In the genomic region with DNA sequence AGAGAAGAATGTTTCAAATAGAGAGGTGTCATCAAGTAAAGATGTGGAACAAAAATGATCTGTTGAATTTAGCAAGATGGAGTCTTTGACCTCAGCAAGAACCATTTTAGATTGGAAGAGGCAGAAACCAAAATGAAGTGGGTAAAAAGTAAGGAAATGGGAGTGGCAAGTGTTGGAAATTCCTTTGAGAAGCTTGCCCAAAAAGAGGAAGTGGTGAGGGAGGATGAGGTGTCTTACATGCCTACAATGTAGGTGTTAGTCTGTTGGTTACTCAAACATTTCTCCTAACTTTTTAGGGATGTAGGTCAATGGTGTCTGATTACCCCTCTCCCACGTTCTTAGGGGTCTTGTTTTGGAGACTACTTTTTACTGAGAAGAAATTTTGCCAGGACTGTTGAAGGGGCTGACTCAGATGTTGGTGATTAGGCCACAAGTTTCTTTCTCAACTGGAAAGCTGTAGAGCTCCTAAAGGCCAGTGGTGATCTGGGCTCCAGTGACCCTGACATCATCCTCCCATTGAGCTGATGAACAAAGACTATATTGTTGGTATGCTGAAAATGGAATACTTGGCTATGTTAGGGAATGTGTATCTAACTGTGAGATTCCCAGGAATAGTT, we compare ENCODE assay signal across 15 cellular contexts. TPM values are rescaled to one million over a fixed set of nuclear protein-coding genes. Genes with fewer than 3 reads are reported as not detected.
A peak's percentile ranks its signal among the peaks of the same experiment; 100 is the strongest.
DNase-seq lines count a peak whose midpoint lies in the region; ATAC-seq and TF ChIP-seq lines count a peak whose summit lies in the region.
"Had no signal": no experiment of that assay in that cellular context is flagged by ENCODE, and none has a peak within 500 bp of the region (broad histone marks: within the 10 kb centered on the region; RNA-seq: fewer than 3 reads in every experiment).

No MANE protein-coding gene starts in this region.

- no peak for TF ChIP-seq POLR2A in thyroid gland (IDR thresholded peaks at IDR 0.05)

- H3K9ac ChIP-seq in GM23248 = no peak overlapping the region

- H3K27me3 ChIP-seq in GM23248 (replicated peaks; ENCODE audit: insufficient read depth) (no peaks in the 10 kb centered on the region), RWPE2 (ENCODE audit: insufficient read depth, poor library complexity, severe bottlenecking) (no peaks in the 10 kb centered on the region), thyroid gland (no peaks in the 10 kb centered on the region)
- H3K27me3 ChIP-seq: cardiac muscle cell, suprapubic skin had no signal

- no peaks in the 10 kb centered on the region for H3K9me2 ChIP-seq in GM23248 (ENCODE audit: insufficient read depth)

- no peaks in the 10 kb centered on the region for H3K9me3 ChIP-seq in GM23248 (ENCODE audit: low read depth)
- no peaks in the 10 kb centered on the region for H3K9me3 ChIP-seq in RWPE2 (ENCODE audit: severe bottlenecking)
- no peaks in the 10 kb centered on the region for H3K9me3 ChIP-seq in thyroid gland
- H3K9me3 ChIP-seq: suprapubic skin had no signal

- H3K36me3 ChIP-seq in GM23248 (ENCODE audit: low read depth) = no peaks in the 10 kb centered on the region
- no peaks in the 10 kb centered on the region for H3K36me3 ChIP-seq in RWPE2 (ENCODE audit: low read depth)
- no peaks in the 10 kb centered on the region for H3K36me3 ChIP-seq in thyroid gland
- H3K36me3 ChIP-seq: cardiac muscle cell, suprapubic skin had no signal

- ATAC-seq in RWPE2 (ENCODE audit: low read depth) (no peak), Right ventricle myocardium superior (ENCODE audit: poor library complexity) (no peak), GM18502 (IDR thresholded peaks at IDR 0.05; ENCODE audit: poor library complexity, unreplicated experiment) (no peak), HG03571 (IDR thresholded peaks at IDR 0.05; ENCODE audit: unreplicated experiment) (no peak)
- ATAC-seq: activated CD8-positive, alpha-beta T cell treated with anti-CD3 and anti-CD28 coated beads, Interleukin-2, amount 10 ng/mL, durations not matched to agents 7 days and 5 days; Panc1 had no signal

- in situ Hi-C loops in GM23248 (cut with MboI) = no loop called here

- 0% methylated on average over 1 of the region's 1 CpG for WGBS in GM23248 (ENCODE audit: low coverage in 1 of 2, low lambda C conversion rate in 2 of 2, missing lambda C conversion rate in 2 of 2), 2 experiments
- 81 to 92% methylated on average over 1 of the region's 1 CpG for WGBS in thyroid gland, 2 donors

- H3K4me2 ChIP-seq in GM23248 (ENCODE audit: unreplicated experiment) = peak overlapping the region; percentile 41

- peaks cover 94% of the 10 kb centered on the region for H3K79me2 ChIP-seq in GM23248 (ENCODE audit: insufficient read depth)

- H3K4me1 ChIP-seq in GM23248 (ENCODE audit: insufficient read depth) (peaks cover 56% of the 10 kb centered on the region), RWPE2 (ENCODE audit: insufficient read depth, poor library complexity, severe bottlenecking) (peaks cover 19% of the 10 kb centered on the region), thyroid gland (peaks cover 19 to 20% of the 10 kb centered on the region in 2 donors)

- 0 out of 2 replicates have a peak, but pooled peaks cover 3% of the 10 kb centered on the region for H4K20me1 ChIP-seq in GM23248 (ENCODE audit: insufficient read depth)

- TF ChIP-seq CTCF in RWPE2 (IDR thresholded peaks at IDR 0.05; ENCODE audit: poor library complexity, severe bottlenecking) (no peak), fibroblast of mammary gland (conservative IDR thresholded peaks at IDR 0.05; ENCODE audit: control insufficient read depth, insufficient read depth, low read depth, low read length) (no peak), thyroid gland (IDR thresholded peaks at IDR 0.05) (no peak)

- intact Hi-C loops in thyroid gland (cut with DNase I) (no loop called here), Right ventricle myocardium superior (cut with DNase I) (no loop called here)

- peak overlapping the region; percentile 54 for H3K27ac ChIP-seq in GM23248
- peak overlapping the region; percentile 12 for H3K27ac ChIP-seq in RWPE2 (ENCODE audit: poor library complexity, severe bottlenecking)
- H3K27ac ChIP-seq in thyroid gland = no peak overlapping the region
- H3K27ac ChIP-seq: cardiac muscle cell, suprapubic skin had no signal

- DNase-seq in GM23248 (peak; percentile 76), RWPE2 (ENCODE audit: low spot score) (no peak), fibroblast of mammary gland (ENCODE audit: low read depth) (peak; percentile 70), pons (ENCODE audit: low spot score) (peak; percentile 93), thyroid gland (no peak), Right ventricle myocardium superior (no peak)
- DNase-seq: activated CD8-positive, alpha-beta T cell treated with anti-CD3 and anti-CD28 coated beads, Interleukin-2, amount 10 ng/mL, durations not matched to agents 7 days and 5 days; erythroblast; MM.1S; NCI-H446 had no signal

- H3K4me3 ChIP-seq in GM23248 (0 out of 2 replicates have a peak overlapping the region, but pooled peaks have one; percentile 1), RWPE2 (ENCODE audit: severe bottlenecking) (no peak overlapping the region), fibroblast of mammary gland (ENCODE audit: control insufficient read depth, low read depth, low read length) (no peak overlapping the region), thyroid gland (replicated peaks in 1 of 3) (no peak overlapping the region)
- H3K4me3 ChIP-seq: cardiac muscle cell, suprapubic skin had no signal

- H2AFZ ChIP-seq in GM23248 = no peak overlapping the region

- peaks cover 39% of the 10 kb centered on the region for H3F3A ChIP-seq in GM23248 (ENCODE audit: insufficient read depth)

RNA-seq across cellular contexts. Expression of a gene that starts 5.1 kb away (rescaled TPM):
- total RNA-seq in GM23248 (2014; rRNA removed; shearing (Covaris generic)) = 21.0 and 22.6 TPM in 2 replicates
- 13.1 and 14.2 TPM in 2 replicates for polyA plus RNA-seq in GM23248 (2016; fragmentation: Nextera tagmentation; extraction: Ambion mirVana)
- total RNA-seq in thyroid gland (10 to 100 TPM in 2 of 4 donors, 1 to 10 TPM in 2; 8.5 to 15.3 (median 9.8) TPM), Right ventricle myocardium superior (98.1 TPM)

Comparison
In these comparisons a context has a peak if more than half of its experiments do, and no peak if none do; other contexts are left out.
1. DNase-seq: peak in GM23248 (single experiment), fibroblast of mammary gland (single experiment) and pons (single experiment); none in RWPE2 (single experiment), thyroid gland (0 of 2) and Right ventricle myocardium superior (single experiment).
2. H3K27ac ChIP-seq: peak in GM23248 (single experiment) and RWPE2 (single experiment); none in thyroid gland (0 of 3).